Comparison of ENCODE assay signal across 9 cellular contexts in genomic region chr2:224925066-224925821, GRCh38.
DNase-seq lines count a peak whose midpoint lies in the region; ATAC-seq lines count a peak whose summit lies in the region.
"Had no signal": no experiment of that assay in that cellular context is flagged by ENCODE, and none has a peak within 500 bp of the region (broad histone marks: within the 10 kb centered on the region; RNA-seq: fewer than 3 reads in every experiment).

No MANE protein-coding gene starts in this region.

- H3K27ac Mint-ChIP-seq in T-helper 17 cell = peak overlapping the region; percentile 99
- peak overlapping the region; percentile 68 to 99 (median 96) for H3K27ac Mint-ChIP-seq in naive thymus-derived CD4-positive, alpha-beta T cell

- no peaks in the 10 kb centered on the region for H3K27me3 ChIP-seq in naive thymus-derived CD4-positive, alpha-beta T cell (ENCODE audit: control insufficient read depth in 2 of 2, insufficient read depth in 2 of 2, low read length in 2 of 2)
- H3K27me3 ChIP-seq in H7 (ENCODE audit: control insufficient read depth, insufficient read depth, low read length) (no peaks in the 10 kb centered on the region), SJCRH30 (no peaks in the 10 kb centered on the region)

- DNase-seq in T-helper 17 cell = no peak
- no peak for DNase-seq in naive thymus-derived CD4-positive, alpha-beta T cell
- DNase-seq in GOT3 (lab: John Stamatoyannopoulos, UW) = no peak
- DNase-seq in H7 = no peak
- no peak for DNase-seq in SJCRH30
- DNase-seq in DMS53 (lab: John Stamatoyannopoulos, UW) = no peak
- DNase-seq: DMS79 had no signal

- H3K4me1 Mint-ChIP-seq in T-helper 17 cell = peaks cover 73% of the 10 kb centered on the region
- H3K4me1 Mint-ChIP-seq in naive thymus-derived CD4-positive, alpha-beta T cell = peaks cover 61 to 84% (median 80%) of the 10 kb centered on the region in 7 donors

- POLR2A ChIA-PET in naive thymus-derived CD4-positive, alpha-beta T cell (lab: Charles Lee) = interaction anchor here (4.7 kb wide), 1 partner anchor 13 kb away, joined by 25 read pairs; no protein-coding TSS in a partner anchor

- peak; percentile 23 for ATAC-seq in GM18870 (IDR thresholded peaks at IDR 0.05; ENCODE audit: unreplicated experiment)
- peak; percentile 33 for ATAC-seq in HG02588 (IDR thresholded peaks at IDR 0.05; ENCODE audit: unreplicated experiment)
- ATAC-seq in T-helper 17 cell = no peak
- ATAC-seq in naive thymus-derived CD4-positive, alpha-beta T cell = no peak

- no peaks in the 10 kb centered on the region for H3K27me3 Mint-ChIP-seq in T-helper 17 cell
- no peaks in the 10 kb centered on the region for H3K27me3 Mint-ChIP-seq in naive thymus-derived CD4-positive, alpha-beta T cell

- peaks cover 0 to 5% (median 3%) of the 10 kb centered on the region in 3 experiments for H3K36me3 ChIP-seq in naive thymus-derived CD4-positive, alpha-beta T cell (ENCODE audit: control insufficient read depth in 2 of 3, insufficient read depth in 3 of 3, low read length in 3 of 3)
- H3K36me3 ChIP-seq in H7 (replicated peaks; ENCODE audit: control insufficient read depth, insufficient read depth, low read length) (no peaks in the 10 kb centered on the region), SJCRH30 (no peaks in the 10 kb centered on the region)

- peak overlapping the region; percentile 86 for H3K27ac ChIP-seq in naive thymus-derived CD4-positive, alpha-beta T cell (ENCODE audit: low read depth, low read length)
- no peak overlapping the region for H3K27ac ChIP-seq in SJCRH30

- H3K36me3 Mint-ChIP-seq in T-helper 17 cell (ENCODE audit: low read depth) = peaks cover 8% of the 10 kb centered on the region
- peaks cover 17 to 55% (median 37%) of the 10 kb centered on the region in 5 donors for H3K36me3 Mint-ChIP-seq in naive thymus-derived CD4-positive, alpha-beta T cell

- H3K9me3 Mint-ChIP-seq in naive thymus-derived CD4-positive, alpha-beta T cell = no peaks in the 10 kb centered on the region

- H3K4me3 ChIP-seq in naive thymus-derived CD4-positive, alpha-beta T cell (ENCODE audit: low read length) = no peak overlapping the region
- H3K4me3 ChIP-seq in H7 (ENCODE audit: insufficient read depth, low read depth, low read length) (no peak overlapping the region), SJCRH30 (no peak overlapping the region)

- peaks cover 64 to 82% of the 10 kb centered on the region in 2 donors for H3K4me1 ChIP-seq in naive thymus-derived CD4-positive, alpha-beta T cell (ENCODE audit: control insufficient read depth in 2 of 2, insufficient read depth in 2 of 2, low read length in 2 of 2)
- H3K4me1 ChIP-seq in SJCRH30 = no peaks in the 10 kb centered on the region

- peak overlapping the region; percentile 77 for H3K4me3 Mint-ChIP-seq in T-helper 17 cell
- H3K4me3 Mint-ChIP-seq in naive thymus-derived CD4-positive, alpha-beta T cell = peak overlapping the region in 8 of 10 donors; percentile 11 to 85 (median 66)

- CTCF ChIA-PET in naive thymus-derived CD4-positive, alpha-beta T cell (lab: Charles Lee) = interaction anchor here (0.6 to 4.3 kb wide), 2 partner anchors 70 to 77 kb away, joined by 3 to 27 read pairs; no protein-coding TSS in a partner anchor

- intact Hi-C loops in naive thymus-derived CD4-positive, alpha-beta T cell (cut with micrococcal nuclease) = loop anchor here (2.0 to 10.0 kb wide), 7 partner anchors 14 to 1910 kb away; partner anchors contain the start of genes CUL3 (in 1 of the 2), MRPL44 (in 1 of the 2) and RHBDD1 (in 1 of the 2)

- H3K9me3 ChIP-seq in T-helper 17 cell (ENCODE audit: control insufficient read depth, low read length, poor library complexity, severe bottlenecking) (no peaks in the 10 kb centered on the region), SJCRH30 (replicated peaks) (no peaks in the 10 kb centered on the region)
- no peaks in the 10 kb centered on the region for H3K9me3 ChIP-seq in naive thymus-derived CD4-positive, alpha-beta T cell (ENCODE audit: control insufficient read depth in 2 of 3, low read length in 3 of 3)

Comparison
In these comparisons a context has a peak if more than half of its experiments do, and no peak if none do; other contexts are left out.
1. ATAC-seq: peak in GM18870 (single experiment) and HG02588 (single experiment); none in T-helper 17 cell (single experiment) and naive thymus-derived CD4-positive, alpha-beta T cell (single experiment).